Comparison of ENCODE assay signal across 8 cellular contexts in the genomic region with DNA sequence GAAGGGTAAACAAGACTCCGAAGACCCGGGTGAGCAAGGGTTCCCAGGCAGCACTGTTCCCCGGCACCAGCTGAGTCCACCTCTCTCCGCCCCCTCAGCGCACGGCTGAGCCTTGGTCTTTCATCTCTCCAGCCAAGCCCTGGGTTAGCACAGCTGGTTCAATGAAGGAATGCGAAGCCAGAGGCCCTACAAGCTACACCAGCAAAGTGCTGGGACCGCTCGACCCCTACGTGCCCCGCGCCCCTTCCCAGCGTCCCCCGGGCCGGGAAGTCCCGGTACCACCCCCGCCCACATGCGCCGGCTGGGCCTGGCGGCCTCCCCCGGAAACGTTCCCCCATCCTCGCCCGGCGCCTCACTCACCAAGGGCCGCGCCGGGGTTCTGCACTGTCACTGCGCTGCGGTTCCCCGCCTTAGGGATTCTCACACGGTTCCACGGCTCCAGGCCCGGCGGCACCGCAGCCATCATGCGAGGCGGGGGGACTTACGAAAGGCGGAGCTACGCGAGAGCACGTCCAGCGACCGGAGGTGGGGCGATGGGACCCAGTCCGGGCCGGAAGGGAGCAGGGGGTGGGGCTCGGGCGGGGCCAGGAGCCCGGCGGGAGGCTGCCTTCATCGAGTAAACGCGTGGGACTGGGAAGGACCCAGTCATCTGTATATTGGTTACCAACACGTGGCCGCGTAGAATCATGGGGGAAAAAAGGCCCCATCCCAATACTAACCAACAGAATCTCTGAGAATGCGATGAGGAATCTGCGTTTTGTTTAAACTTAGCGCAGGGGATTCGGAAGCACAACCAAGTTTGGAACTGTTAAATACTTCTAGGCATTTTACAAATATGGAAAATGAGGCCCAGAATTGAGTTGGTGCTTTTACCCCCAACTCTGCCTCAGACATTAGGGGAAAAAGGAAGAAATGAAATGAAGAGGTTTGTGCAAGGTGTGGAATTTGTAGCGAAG. TPM values are rescaled to one million over a fixed set of nuclear protein-coding genes. Genes with fewer than 3 reads are reported as not detected.
DNase-seq lines count a peak whose midpoint lies in the region; ATAC-seq, FAIRE-seq and TF ChIP-seq lines count a peak whose summit lies in the region.

No MANE protein-coding gene starts in this region.

- H3K4me2 ChIP-seq in keratinocyte (ENCODE audit: control insufficient read depth, extremely low read depth, insufficient read depth, low read depth, low read length): peak overlapping the region; percentile 95

- no peaks in the 10 kb centered on the region for H3K9me3 ChIP-seq in keratinocyte (ENCODE audit: control insufficient read depth, low read depth, low read length)

- H3K36me3 ChIP-seq in keratinocyte (ENCODE audit: control insufficient read depth in 2 of 2, extremely low read depth in 1 of 2, insufficient read depth in 2 of 2, low read length in 2 of 2): peaks cover 6 to 10% of the 10 kb centered on the region in 2 experiments

- H3K9me1 ChIP-seq in keratinocyte (ENCODE audit: control insufficient read depth, extremely low read depth, insufficient read depth, low read length): no peaks in the 10 kb centered on the region

- dilution Hi-C loops in keratinocyte (cut with MboI; ENCODE audit: extremely low pct_ligation_motif_present, low sequenced_read_pairs): no loop called here

- DNase-seq in AG20443 (ENCODE audit: low spot score): peak; percentile 97
- peak; percentile 85 to 97 for DNase-seq in NCI-H446 (lab: John Stamatoyannopoulos, UW)
- peak; percentile 83 for DNase-seq in activated CD4-positive, CD25-positive, alpha-beta regulatory T cell treated with anti-CD3 and anti-CD28 coated beads, Interleukin-2, amount 50 U/mL, for 72 hours
- DNase-seq in cerebellum (ENCODE audit: low spot score): peak; percentile 93
- DNase-seq in keratinocyte (ENCODE audit: low read depth, low spot score): peak; percentile 42
- peak; percentile 83 to 88 (median 87) for DNase-seq in stimulated activated CD4-positive, alpha-beta T cell treated with anti-CD3 and anti-CD28 coated beads, Interleukin-12 subunit alpha, Interleukin-12 subunit beta, amount 100 ng/mL, for 48 hours (ENCODE audit: low read depth in 2 of 3, low spot score in 1 of 3)

- H3K27ac ChIP-seq in keratinocyte (ENCODE audit: control insufficient read depth, insufficient read depth, low read length): peak overlapping the region; percentile 93

- no peaks in the 10 kb centered on the region for H3K27me3 ChIP-seq in keratinocyte (ENCODE audit: control insufficient read depth, extremely low read depth, insufficient read depth, low read length)

- no peaks in the 10 kb centered on the region for H4K20me1 ChIP-seq in keratinocyte (ENCODE audit: control insufficient read depth, extremely low read depth, insufficient read depth, low read length)

- H3K4me1 ChIP-seq in keratinocyte (ENCODE audit: control insufficient read depth, extremely low read depth, insufficient read depth, low read length): peaks cover 22% of the 10 kb centered on the region

- no peak for TF ChIP-seq CTCF in keratinocyte (optimal IDR thresholded peaks at IDR 0.05 in 1 of 3, IDR thresholded peaks at IDR 0.05 in 1 of 3, conservative IDR thresholded peaks at IDR 0.05 in 1 of 3; ENCODE audit: extremely low read depth in 1 of 3, insufficient read depth in 2 of 3, low read length in 3 of 3)

- peak overlapping the region; percentile 67 for H2AFZ ChIP-seq in keratinocyte (ENCODE audit: control insufficient read depth, low read length)

- peak; percentile 90 for ATAC-seq in GM19043 (IDR thresholded peaks at IDR 0.05; ENCODE audit: low read depth, unreplicated experiment)
- peak; percentile 94 for ATAC-seq in HG03354 (IDR thresholded peaks at IDR 0.05; ENCODE audit: poor library complexity, severe bottlenecking, unreplicated experiment)

- H3K4me3 ChIP-seq in keratinocyte (ENCODE audit: control insufficient read depth in 2 of 3, extremely low read depth in 1 of 3, insufficient read depth in 2 of 3, low read depth in 1 of 3, low read length in 3 of 3): peak overlapping the region; percentile 91 to 99 (median 97)

- H3K9ac ChIP-seq in keratinocyte (ENCODE audit: control insufficient read depth, extremely low read depth, insufficient read depth, low read length): peak overlapping the region; percentile 92

- no peak for FAIRE-seq in keratinocyte (lab: Jason Lieb, UNC)

- H3K79me2 ChIP-seq in keratinocyte (ENCODE audit: control insufficient read depth, insufficient read depth, low read length): peaks cover 46% of the 10 kb centered on the region

RNA-seq across cellular contexts. Expression of a gene that starts 28.7 kb away (rescaled TPM):
- total RNA-seq in cerebellum: 19.2 TPM
- 13.8 to 18.6 TPM (median 16.9 TPM) in 3 replicates for polyA plus RNA-seq in keratinocyte
- 2.7 TPM for polyA plus RNA-seq in keratinocyte (2011; ENCODE audit: low read depth)
- 14.3 and 15.9 TPM in 2 replicates for polyA plus RNA-seq in keratinocyte (2011; cell fraction: cytosol; rRNA removed)
- polyA plus RNA-seq in keratinocyte (2011; cell fraction: nucleus; rRNA removed): 11.3 and 13.1 TPM in 2 replicates
- polyA plus RNA-seq in keratinocyte (2012; ENCODE audit: low replicate concordance): 9.9 and 14.7 TPM in 2 replicates
- 9.7 to 25.7 TPM (median 12.7 TPM) in 3 replicates for polyA minus RNA-seq in keratinocyte
- polyA minus RNA-seq in keratinocyte (2011; cell fraction: cytosol; rRNA and poly(A)+ RNA removed): 23.6 TPM
- polyA minus RNA-seq in keratinocyte (2011; cell fraction: nucleus; rRNA and poly(A)+ RNA removed): 6.0 and 6.6 TPM in 2 replicates

RNA-seq across cellular contexts. Expression of a gene that starts 44.6 kb away (rescaled TPM):
- total RNA-seq in cerebellum: 0.64 TPM
- polyA plus RNA-seq in keratinocyte: 0.97 to 1.9 TPM (median 1.6 TPM) in 3 replicates
- polyA plus RNA-seq in keratinocyte (2011; ENCODE audit: low read depth): not detected
- 0.61 and 1.1 TPM in 2 replicates for polyA plus RNA-seq in keratinocyte (2011; cell fraction: cytosol; rRNA removed)
- polyA plus RNA-seq in keratinocyte (2011; cell fraction: nucleus; rRNA removed): 1.5 and 1.6 TPM in 2 replicates
- 0.24 and 0.78 TPM in 2 replicates for polyA plus RNA-seq in keratinocyte (2012; ENCODE audit: low replicate concordance)
- polyA minus RNA-seq in keratinocyte: 1.5 to 2.0 TPM in 2 of 3 replicates, not detected in the other
- polyA minus RNA-seq in keratinocyte (2011; cell fraction: cytosol; rRNA and poly(A)+ RNA removed): not detected
- 1.2 and 2.9 TPM in 2 replicates for polyA minus RNA-seq in keratinocyte (2011; cell fraction: nucleus; rRNA and poly(A)+ RNA removed)

Comparison
In these comparisons a context has a peak if more than half of its experiments do, and no peak if none do; other contexts are left out.
1. Peak in every context shown above with its lines: DNase-seq, ATAC-seq, H3K4me3 ChIP-seq and H3K27ac ChIP-seq.
2. DNase-seq: peak in every context shown above with its lines; median percentile 97 in AG20443; 93 in cerebellum; 91 in NCI-H446; 87 in stimulated activated CD4-positive, alpha-beta T cell treated with anti-CD3 and anti-CD28 coated beads, Interleukin-12 subunit alpha, Interleukin-12 subunit beta, amount 100 ng/mL, for 48 hours; 83 in activated CD4-positive, CD25-positive, alpha-beta regulatory T cell treated with anti-CD3 and anti-CD28 coated beads, Interleukin-2, amount 50 U/mL, for 72 hours; 42 in keratinocyte.